ENCODE assay signal across 17 cellular contexts in genomic region chr7:108234981-108235450, GRCh38.
DNase-seq lines count a peak whose midpoint lies in the region; ATAC-seq, FAIRE-seq and TF ChIP-seq lines count a peak whose summit lies in the region.
"Had no signal": no experiment of that assay in that cellular context is flagged by ENCODE, and none has a peak within 500 bp of the region (broad histone marks: within the 10 kb centered on the region; RNA-seq: fewer than 3 reads in every experiment).

No MANE protein-coding gene starts in this region.

- peaks cover 2% of the 10 kb centered on the region for H3K36me3 Mint-ChIP-seq in progenitor cell of endocrine pancreas (ENCODE audit: insufficient read depth)

- H3K4me3 Mint-ChIP-seq in progenitor cell of endocrine pancreas (ENCODE audit: low read depth), result no peak overlapping the region
- H3K4me3 Mint-ChIP-seq: activated CD4-positive, alpha-beta T cell treated with anti-CD3 and anti-CD28 coated beads, Interleukin-2, amount 10 ng/mL, durations not matched to agents 7 days and 5 days; CD4-positive, alpha-beta T cell; stimulated activated naive CD8-positive, alpha-beta T cell treated with anti-CD3 and anti-CD28 coated beads, Interleukin-15, Interleukin-2, amounts not matched to agents 100 ng/mL and 50 ng/mL, for 24 hours; T-helper 1 cell treated with Interleukin-12 subunit alpha and Interleukin-12 subunit beta and Interleukin-4 antibody, amounts not matched to agents 30 μg/mL and 1 μg/mL, for 36 hours had no signal

- peak overlapping the region; percentile 8 for H3K27ac Mint-ChIP-seq in progenitor cell of endocrine pancreas
- H3K27ac Mint-ChIP-seq: activated CD4-positive, alpha-beta T cell treated with anti-CD3 and anti-CD28 coated beads, Interleukin-2, amount 10 ng/mL, durations not matched to agents 7 days and 5 days; CD4-positive, alpha-beta T cell; stimulated activated naive CD8-positive, alpha-beta T cell treated with anti-CD3 and anti-CD28 coated beads, Interleukin-15, Interleukin-2, amounts not matched to agents 100 ng/mL and 50 ng/mL, for 24 hours; T-helper 1 cell treated with Interleukin-12 subunit alpha and Interleukin-12 subunit beta and Interleukin-4 antibody, amounts not matched to agents 30 μg/mL and 1 μg/mL, for 36 hours had no signal

- intact Hi-C loops in left cardiac atrium (cut with DNase I), result no loop called here

- TF ChIP-seq CTCF in NB4 (IDR thresholded peaks at IDR 0.05; ENCODE audit: low read depth, low read length) (no peak), progenitor cell of endocrine pancreas (IDR thresholded peaks at IDR 0.05; ENCODE audit: unreplicated experiment) (no peak)

- no peak for TF ChIP-seq POLR2A in NB4 (IDR thresholded peaks at IDR 0.05; ENCODE audit: extremely low read depth, insufficient read length)

- H3K9me3 Mint-ChIP-seq in progenitor cell of endocrine pancreas (ENCODE audit: low read depth), result no peaks in the 10 kb centered on the region
- H3K9me3 Mint-ChIP-seq: activated CD4-positive, alpha-beta T cell treated with anti-CD3 and anti-CD28 coated beads, Interleukin-2, amount 10 ng/mL, durations not matched to agents 7 days and 5 days; CD4-positive, alpha-beta T cell; stimulated activated naive CD8-positive, alpha-beta T cell treated with anti-CD3 and anti-CD28 coated beads, Interleukin-15, Interleukin-2, amounts not matched to agents 100 ng/mL and 50 ng/mL, for 24 hours; T-helper 1 cell treated with Interleukin-12 subunit alpha and Interleukin-12 subunit beta and Interleukin-4 antibody, amounts not matched to agents 30 μg/mL and 1 μg/mL, for 36 hours had no signal

- peak; percentile 62 for FAIRE-seq in GM19239 (lab: Jason Lieb, UNC)

- H3K4me1 Mint-ChIP-seq in progenitor cell of endocrine pancreas (ENCODE audit: low read depth), result peaks cover 41% of the 10 kb centered on the region
- H3K4me1 Mint-ChIP-seq: activated CD4-positive, alpha-beta T cell treated with anti-CD3 and anti-CD28 coated beads, Interleukin-2, amount 10 ng/mL, durations not matched to agents 7 days and 5 days had no signal

- no peak for ATAC-seq in left cardiac atrium
- ATAC-seq: PC-3 had no signal

- H3K4me3 ChIP-seq in NB4 (ENCODE audit: low read depth, low read length), result no peak overlapping the region

- DNase-seq in GM19239 (ENCODE audit: insufficient read length, low spot score), result no peak
- peak; percentile 33 for DNase-seq in NB4 (ENCODE audit: low read depth)
- DNase-seq in dedifferentiated amniotic fluid mesenchymal stem cell (ENCODE audit: extremely low spot score), result peak; percentile 50
- no peak for DNase-seq in progenitor cell of endocrine pancreas (ENCODE audit: low spot score, unreplicated experiment)
- no peak for DNase-seq in NCI-H2081 treated with DMSO at 0.1 percent for 48 hours (lab: John Stamatoyannopoulos, UW)
- no peak for DNase-seq in left cardiac atrium
- DNase-seq in SKM-1 treated with dmso at 0.1 percent for 144 hours (lab: John Stamatoyannopoulos, UW; ENCODE audit: unreplicated experiment), result no peak
- DNase-seq: activated CD4-positive, alpha-beta T cell treated with anti-CD3 and anti-CD28 coated beads, Interleukin-2, amount 10 ng/mL, durations not matched to agents 7 days and 5 days; amniotic stem cell; CD4-positive, alpha-beta T cell; islet precursor cell; NCI-H1105 treated with DMSO at 0.1 percent for 48 hours; NCI-H446; PC-3; stimulated activated CD4-positive, alpha-beta T cell treated with anti-CD3 and anti-CD28 coated beads, Interleukin-4, amount 100 ng/mL, for 4 hours had no signal

- H3K27me3 Mint-ChIP-seq in progenitor cell of endocrine pancreas, result no peaks in the 10 kb centered on the region
- H3K27me3 Mint-ChIP-seq: CD4-positive, alpha-beta T cell; stimulated activated naive CD8-positive, alpha-beta T cell treated with anti-CD3 and anti-CD28 coated beads, Interleukin-15, Interleukin-2, amounts not matched to agents 100 ng/mL and 50 ng/mL, for 24 hours had no signal

Comparison
In these comparisons a context has a peak if more than half of its experiments do, and no peak if none do; other contexts are left out.
1. DNase-seq: peak in NB4 (single experiment) and dedifferentiated amniotic fluid mesenchymal stem cell (single experiment); none in GM19239 (single experiment), progenitor cell of endocrine pancreas (single experiment), NCI-H2081 treated with DMSO at 0.1 percent for 48 hours (single experiment), left cardiac atrium (single experiment) and SKM-1 treated with dmso at 0.1 percent for 144 hours (single experiment).